19 cellular contexts compared by ENCODE assay signal in genomic region chrX:36844857-36845256, GRCh38.
DNase-seq lines count a peak whose midpoint lies in the region; ATAC-seq, FAIRE-seq and TF ChIP-seq lines count a peak whose summit lies in the region.
"Had no signal": no experiment of that assay in that cellular context is flagged by ENCODE, and none has a peak within 500 bp of the region (broad histone marks: within the 10 kb centered on the region; RNA-seq: fewer than 3 reads in every experiment).

No MANE protein-coding gene starts in this region.

- H3K4me3 ChIP-seq in mucosa of descending colon, result no peak overlapping the region
- H3K4me3 ChIP-seq: BLaER1 treated with 17β-estradiol and CSF1 and Interleukin-3, amounts not matched to agents 10 nM and 100 nM had no signal

- no peak for DNase-seq in mucosa of descending colon
- no peak for DNase-seq in inferior parietal cortex (ENCODE audit: extremely low spot score)
- DNase-seq in DMS153 treated with DMSO at 0.1 percent for 48 hours (lab: John Stamatoyannopoulos, UW; ENCODE audit: unreplicated experiment), result no peak
- DNase-seq: AML-193; CD4-positive, alpha-beta T cell; CD8-positive, alpha-beta memory T cell; COR-L47; DMS 273 treated with DMSO at 0.1 percent for 48 hours; DMS153; DMS79 treated with DMSO at 0.1 percent for 48 hours; GF-D8 had no signal

- peak overlapping the region; percentile 38 for H3K27ac ChIP-seq in VCaP
- H3K27ac ChIP-seq: 22Rv1; BLaER1 treated with 17β-estradiol and CSF1 and Interleukin-3, amounts not matched to agents 10 nM and 100 nM; C4-2B had no signal

- H3K9me3 ChIP-seq in mucosa of descending colon, result no peaks in the 10 kb centered on the region
- H3K9me3 ChIP-seq: BLaER1 treated with 17β-estradiol and CSF1 and Interleukin-3, amounts not matched to agents 10 nM and 100 nM had no signal

- no peaks in the 10 kb centered on the region for H3K36me3 ChIP-seq in mucosa of descending colon (ENCODE audit: low read depth)
- H3K36me3 ChIP-seq: BLaER1 treated with 17β-estradiol and CSF1 and Interleukin-3, amounts not matched to agents 10 nM and 100 nM had no signal

- intact Hi-C loops in mucosa of descending colon (cut with DNase I, micrococcal nuclease), result no loop called here

- TF ChIP-seq CTCF in VCaP (conservative IDR thresholded peaks at IDR 0.05), result no peak
- no peak for TF ChIP-seq CTCF in mucosa of descending colon (IDR thresholded peaks at IDR 0.05)

- ATAC-seq in mucosa of descending colon (peak; percentile 75), HG02973 (IDR thresholded peaks at IDR 0.05; ENCODE audit: unreplicated experiment) (no peak)

- H3K4me1 ChIP-seq in mucosa of descending colon (ENCODE audit: low read depth), result no peaks in the 10 kb centered on the region

- FAIRE-seq in A204.1 (lab: Jason Lieb, UNC), result peak; percentile 23
- FAIRE-seq: GM12891, GM19239 had no signal
